In the genomic region with DNA sequence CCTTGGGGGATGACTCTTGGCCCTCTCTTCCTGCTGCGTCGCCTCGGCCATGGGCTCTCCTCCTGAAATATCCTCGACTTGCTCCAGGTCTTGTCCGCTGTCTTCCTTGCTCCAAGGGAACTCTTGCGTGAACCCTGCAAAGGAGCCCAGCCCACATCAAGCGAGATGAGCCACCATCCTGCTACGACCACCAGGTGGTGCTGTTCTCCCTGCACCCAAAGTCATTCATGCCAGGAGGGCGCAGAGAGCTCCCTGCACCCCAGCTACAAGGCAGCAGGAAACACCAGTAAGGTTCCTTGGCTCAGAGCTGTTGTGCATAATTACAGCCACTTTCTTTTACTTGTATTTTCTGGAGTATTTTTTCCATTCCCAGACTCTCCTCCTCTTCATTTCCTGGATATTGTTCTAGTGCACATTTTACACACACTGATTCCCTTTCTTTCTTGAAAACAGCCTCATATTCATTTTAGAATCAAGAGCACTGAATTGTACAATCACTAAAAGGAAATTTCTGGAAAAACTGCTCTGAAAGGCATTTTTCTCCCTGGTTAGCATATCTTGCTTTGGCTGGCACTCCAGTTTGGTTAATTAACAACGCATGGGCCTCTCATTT, we compare ENCODE assay signal across 8 cellular contexts.
DNase-seq lines count a peak whose midpoint lies in the region; ATAC-seq, FAIRE-seq and TF ChIP-seq lines count a peak whose summit lies in the region.

No MANE protein-coding gene starts in this region.

- ATAC-seq in HG02884 (IDR thresholded peaks at IDR 0.05; ENCODE audit: unreplicated experiment) (peak; percentile 89), natural killer cell (peak in 1 of 3 donors; percentile 49)

- peaks cover 0 to 5% of the 10 kb centered on the region in 2 donors for H3K4me1 Mint-ChIP-seq in natural killer cell

- no peak overlapping the region for H3K27ac Mint-ChIP-seq in natural killer cell

- no peaks in the 10 kb centered on the region for H3K9me3 Mint-ChIP-seq in natural killer cell

- H3K9me3 ChIP-seq in WERI-Rb-1 (ENCODE audit: severe bottlenecking) = no peaks in the 10 kb centered on the region

- intact Hi-C loops in natural killer cell (cut with micrococcal nuclease) = no loop called here

- peak; percentile 97 for TF ChIP-seq CTCF in WERI-Rb-1 (IDR thresholded peaks at IDR 0.05; ENCODE audit: low read depth, low read length)
- peak; percentile 86 for TF ChIP-seq CTCF in epithelial cell of proximal tubule (conservative IDR thresholded peaks at IDR 0.05; ENCODE audit: low read depth, low read length)
- peak; percentile 59 for TF ChIP-seq CTCF in natural killer cell (IDR thresholded peaks at IDR 0.05)

- DNase-seq in C1 segment of cervical spinal cord (lab: John Stamatoyannopoulos, UW) = peak in 11 of 14 donors; percentile 2 to 50 (median 22)
- DNase-seq in GM18507 (ENCODE audit: extremely low spot score, insufficient read length, low read depth) = peak; percentile 28
- DNase-seq in NCI-H146 (lab: John Stamatoyannopoulos, UW) = peak; percentile 52
- peak; percentile 70 for DNase-seq in WERI-Rb-1
- peak; percentile 1 for DNase-seq in epithelial cell of proximal tubule (ENCODE audit: low read depth)
- DNase-seq in natural killer cell = peak; percentile 18
- DNase-seq in urothelium cell line (ENCODE audit: low spot score) = peak; percentile 60

- no peaks in the 10 kb centered on the region for H3K27me3 ChIP-seq in WERI-Rb-1 (ENCODE audit: insufficient read depth, low read depth, severe bottlenecking)

- H3K27me3 Mint-ChIP-seq in natural killer cell (ENCODE audit: low read depth in 2 of 2) = no peaks in the 10 kb centered on the region

- FAIRE-seq in GM18507 (lab: Jason Lieb, UNC) (peak; percentile 67), urothelium cell line (lab: Jason Lieb, UNC) (peak; percentile 65)

- H3K36me3 Mint-ChIP-seq in natural killer cell = no peaks in the 10 kb centered on the region

- H3K27ac ChIP-seq in WERI-Rb-1 = no peak overlapping the region

- no peak overlapping the region for H3K4me3 Mint-ChIP-seq in natural killer cell

- no peak overlapping the region for H3K4me3 ChIP-seq in WERI-Rb-1 (ENCODE audit: low read depth, low read length)
- no peak overlapping the region for H3K4me3 ChIP-seq in epithelial cell of proximal tubule (ENCODE audit: low read depth, low read length)

- no peaks in the 10 kb centered on the region for H3K36me3 ChIP-seq in WERI-Rb-1

Comparison
In these comparisons a context has a peak if more than half of its experiments do, and no peak if none do; other contexts are left out.
1. DNase-seq: peak in every context shown above with its lines; median percentile 70 in WERI-Rb-1; 60 in urothelium cell line; 52 in NCI-H146; 28 in GM18507; 22 in C1 segment of cervical spinal cord; 18 in natural killer cell; 1 in epithelial cell of proximal tubule.